ENCODE assay signal across 23 cellular contexts in genomic region chr6:137412562-137412961, GRCh38.
A peak's percentile ranks its signal among the peaks of the same experiment; 100 is the strongest.
DNase-seq lines count a peak whose midpoint lies in the region; ATAC-seq, FAIRE-seq and TF ChIP-seq lines count a peak whose summit lies in the region.
"Had no signal": no experiment of that assay in that cellular context is flagged by ENCODE, and none has a peak within 500 bp of the region (broad histone marks: within the 10 kb centered on the region; RNA-seq: fewer than 3 reads in every experiment).

No MANE protein-coding gene starts in this region.

- WGBS in liver, result 54% methylated on average over 4 of the region's 4 CpGs
- WGBS in HepG2 (ENCODE audit: low lambda C conversion rate), result 80% methylated on average over 4 of the region's 4 CpGs

- no peak overlapping the region for H2AFZ ChIP-seq in HepG2 (ENCODE audit: low read length)
- H2AFZ ChIP-seq: GM23248 had no signal

- TF ChIP-seq EP300 in HepG2 (IDR thresholded peaks at IDR 0.05; ENCODE audit: low read depth in 2 of 2, low read length in 2 of 2) (no peak), HepG2 (CRISPR knock-in tag; IDR thresholded peaks at IDR 0.05; ENCODE audit: borderline replicate concordance) (no peak)

- no peak overlapping the region for H3K4me2 ChIP-seq in HepG2 (ENCODE audit: low read depth, low read length)
- H3K4me2 ChIP-seq: A549 had no signal

- H3K27me3 ChIP-seq in liver (ENCODE audit: control insufficient read depth in 4 of 4, insufficient read depth in 4 of 4, low read length in 3 of 4) (no peaks in the 10 kb centered on the region), HepG2 (ENCODE audit: control insufficient read depth in 1 of 2, insufficient read depth in 2 of 2, low read length in 2 of 2) (no peaks in the 10 kb centered on the region)

- FAIRE-seq in HepG2 (lab: Jason Lieb, UNC), result no peak
- FAIRE-seq: A549, D721Med, GM12878, HTR-8/SVneo had no signal

- intact Hi-C loops in HepG2 (cut with micrococcal nuclease; ENCODE audit: unreplicated experiment), result loop anchor here (5.0 kb wide), 1 partner anchor 60 kb away; no protein-coding TSS in a partner anchor

- in situ Hi-C loops in HepG2 (cut with HindIII; ENCODE audit: extremely low pct_ligation_motif_present, low pct_unique_long_range_greater_than_20kb), result no loop called here

- ATAC-seq in HepG2 (no peak), GM18520 (IDR thresholded peaks at IDR 0.05; ENCODE audit: unreplicated experiment) (no peak)
- ATAC-seq: A549, GM12878, HCT116 had no signal

- TF ChIP-seq CTCF in liver (IDR thresholded peaks at IDR 0.05; ENCODE audit: low read depth, low read length, missing input control) (no peak), HepG2 (CRISPR knock-in tag; IDR thresholded peaks at IDR 0.05) (no peak), choroid plexus epithelial cell (conservative IDR thresholded peaks at IDR 0.05; ENCODE audit: low read depth, low read length) (no peak), fibroblast of mammary gland (conservative IDR thresholded peaks at IDR 0.05; ENCODE audit: control insufficient read depth, insufficient read depth, low read depth, low read length) (no peak)

- H3K4me3 ChIP-seq in liver (ENCODE audit: low read depth in 1 of 3, low read length in 3 of 3) (no peak overlapping the region), HepG2 (replicated peaks in 1 of 3; ENCODE audit: insufficient read depth in 1 of 3, low read depth in 2 of 3, low read length in 3 of 3) (no peak overlapping the region), choroid plexus epithelial cell (ENCODE audit: low read depth, low read length) (no peak overlapping the region), fibroblast of mammary gland (ENCODE audit: control insufficient read depth, low read depth, low read length) (no peak overlapping the region)
- H3K4me3 ChIP-seq: A549, GM12878, GM23248 had no signal

- no peak overlapping the region for H3K9ac ChIP-seq in liver (ENCODE audit: low read depth in 1 of 2, low read length in 2 of 2)
- H3K9ac ChIP-seq in HepG2 (ENCODE audit: insufficient read depth, low read depth, low read length), result no peak overlapping the region
- H3K9ac ChIP-seq: GM23248 had no signal

- BruUV-seq in HepG2 (replicated peaks; lab: Mats Ljungman, UMichigan), result no TSS peak

- no peaks in the 10 kb centered on the region for H3K9me3 ChIP-seq in liver (ENCODE audit: control insufficient read depth in 4 of 4, low read length in 3 of 4)
- H3K9me3 ChIP-seq in HepG2 (ENCODE audit: low read length), result no peaks in the 10 kb centered on the region
- H3K9me3 ChIP-seq: A549, Caco-2 had no signal

- H3K27ac ChIP-seq in liver (ENCODE audit: low read depth in 1 of 2, low read length in 2 of 2) (no peak overlapping the region), HepG2 (ENCODE audit: extremely low read length, insufficient read depth, low read length) (no peak overlapping the region)
- H3K27ac ChIP-seq: 22Rv1, A549, C4-2B, GM23248 had no signal

- H3K36me3 ChIP-seq in liver (ENCODE audit: control insufficient read depth in 4 of 4, insufficient read depth in 3 of 4, low read depth in 1 of 4, low read length in 3 of 4) (no peaks in the 10 kb centered on the region), HepG2 (replicated peaks in 1 of 2; ENCODE audit: control insufficient read depth in 1 of 2, insufficient read depth in 2 of 2, low read length in 2 of 2) (no peaks in the 10 kb centered on the region)

- H3K4me1 ChIP-seq in liver (ENCODE audit: control insufficient read depth in 4 of 4, insufficient read depth in 4 of 4, low read length in 3 of 4) (peaks cover 0 to 28% (median 9%) of the 10 kb centered on the region in 4 donors), HepG2 (ENCODE audit: insufficient read depth, low read length) (peaks cover 42% of the 10 kb centered on the region)
- H3K4me1 ChIP-seq: A549, Caco-2 had no signal

- no peak for TF ChIP-seq POLR2A in HepG2 (IDR thresholded peaks at IDR 0.05; ENCODE audit: insufficient read depth in 1 of 2, low read depth in 2 of 2, low read length in 2 of 2)

- no peaks in the 10 kb centered on the region for H4K20me1 ChIP-seq in HepG2 (ENCODE audit: insufficient read depth, low read length)

- H3K79me2 ChIP-seq in HepG2 (ENCODE audit: insufficient read depth, low read length), result no peaks in the 10 kb centered on the region

- POLR2A ChIA-PET in HepG2 (lab: Yijun Ruan, JAX), result no interaction called here

- DNase-seq in HepG2 (ENCODE audit: low spot score) (no peak), choroid plexus epithelial cell (ENCODE audit: low read depth) (peak; percentile 4), fibroblast of mammary gland (ENCODE audit: low read depth) (peak; percentile 12), GM03348 (ENCODE audit: low spot score) (no peak), DMS153 treated with DMSO at 0.1 percent for 48 hours (lab: John Stamatoyannopoulos, UW; ENCODE audit: unreplicated experiment) (no peak), NCI-H146 treated with DMSO at 0.1 percent for 48 hours (lab: John Stamatoyannopoulos, UW; ENCODE audit: unreplicated experiment) (no peak)
- DNase-seq: AML-193; Caco-2; CD4-positive, alpha-beta T cell; DMS79; GF-D8; GM23248; H7; HFFc6 had no signal

- CTCF ChIA-PET in HepG2 (lab: Yijun Ruan, JAX; ENCODE audit: low intra/inter-chr PET ratio, low total read pairs), result no interaction called here

- TF ChIP-seq RAD21 in liver (IDR thresholded peaks at IDR 0.05) (no peak), HepG2 (CRISPR knock-in tag; IDR thresholded peaks at IDR 0.05) (no peak)

TF ChIP-seq in liver, 16 proteins besides CTCF, POLR2A, EP300 and RAD21:
- TF ChIP-seq HNF4A (conservative IDR thresholded peaks at IDR 0.05) (peak; percentile 13 to 26), ZBTB33 (IDR thresholded peaks at IDR 0.05) (no peak)

TF ChIP-seq in HepG2, 621 proteins besides CTCF, POLR2A, EP300 and RAD21:
- no peak for TF ChIP-seq GTF2F1 (IDR thresholded peaks at IDR 0.05; ENCODE audit: low read length)
- no peak for TF ChIP-seq MBD4 (IDR thresholded peaks at IDR 0.05; ENCODE audit: borderline replicate concordance, low read length)
- no peak for TF ChIP-seq KAT2B (IDR thresholded peaks at IDR 0.05; ENCODE audit: borderline replicate concordance, low read depth, low read length)
- no peak for TF ChIP-seq NR2F1 (CRISPR knock-in tag; IDR thresholded peaks at IDR 0.05)
- no peak for TF ChIP-seq DMAP1 (CRISPR knock-in tag; IDR thresholded peaks at IDR 0.05)
- TF ChIP-seq ZSCAN30 (CRISPR knock-in tag; IDR thresholded peaks at IDR 0.05), result no peak
- no peak for TF ChIP-seq ZNF772 (CRISPR knock-in tag; IDR thresholded peaks at IDR 0.05)
- TF ChIP-seq ZNF44 (CRISPR knock-in tag; IDR thresholded peaks at IDR 0.05), result no peak
- no peak for TF ChIP-seq E2F1 (CRISPR knock-in tag; IDR thresholded peaks at IDR 0.05)
- no peak for TF ChIP-seq ZNF724P (CRISPR knock-in tag; IDR thresholded peaks at IDR 0.05; ENCODE audit: borderline replicate concordance)
- TF ChIP-seq ZNF619 (CRISPR knock-in tag; IDR thresholded peaks at IDR 0.05), result no peak
- no peak for TF ChIP-seq ZFP36L2 (CRISPR knock-in tag; IDR thresholded peaks at IDR 0.05)
- TF ChIP-seq TBL1XR1 (IDR thresholded peaks at IDR 0.05; ENCODE audit: borderline replicate concordance, low read length, partially characterized antibody), result no peak
- no peak for TF ChIP-seq CERS6 (CRISPR knock-in tag; IDR thresholded peaks at IDR 0.05)
- no peak for TF ChIP-seq ZNF331 (CRISPR knock-in tag; IDR thresholded peaks at IDR 0.05)
- no peak for TF ChIP-seq ZNF101 (CRISPR knock-in tag; IDR thresholded peaks at IDR 0.05; ENCODE audit: borderline replicate concordance, low read depth)
- TF ChIP-seq ATF1 (CRISPR knock-in tag; IDR thresholded peaks at IDR 0.05), result no peak
- no peak for TF ChIP-seq ZNF460 (CRISPR knock-in tag; IDR thresholded peaks at IDR 0.05; ENCODE audit: borderline replicate concordance)
- TF ChIP-seq GTF3A (CRISPR knock-in tag; conservative IDR thresholded peaks at IDR 0.05), result no peak
- no peak for TF ChIP-seq ZNF777 (CRISPR knock-in tag; IDR thresholded peaks at IDR 0.05)

Comparison
In these comparisons a context has a peak if more than half of its experiments do, and no peak if none do; other contexts are left out.
1. DNase-seq: peak in choroid plexus epithelial cell (single experiment) and fibroblast of mammary gland (single experiment); none in HepG2 (single experiment), GM03348 (single experiment), DMS153 treated with DMSO at 0.1 percent for 48 hours (single experiment) and NCI-H146 treated with DMSO at 0.1 percent for 48 hours (single experiment).